Comparison of ENCODE assay signal across 30 cellular contexts in genomic region chr6:116239256-116239655, GRCh38.
"Had no signal": no experiment of that assay in that cellular context is flagged by ENCODE, and none has a peak within 500 bp of the region (broad histone marks: within the 10 kb centered on the region; RNA-seq: fewer than 3 reads in every experiment).

No MANE protein-coding gene starts in this region.

- H3K27ac ChIP-seq: left ventricle myocardium inferior, neural progenitor cell, neutrophil, ovary, right atrium auricular region, right lobe of liver, skin epidermis, suprapubic skin, thoracic aorta, tibial artery, upper lobe of right lung had no signal

- H3K9me3 ChIP-seq: left ventricle myocardium inferior, neutrophil, ovary, right atrium auricular region, right lobe of liver, suprapubic skin, thoracic aorta, tibial artery, upper lobe of right lung had no signal

- H3K36me3 Mint-ChIP-seq: natural killer cell had no signal

- H3K27me3 ChIP-seq: neural progenitor cell, neutrophil, ovary, right atrium auricular region, right lobe of liver, suprapubic skin, tibial artery, upper lobe of right lung had no signal

- H3K9me3 Mint-ChIP-seq: immature natural killer cell; mesothelial cell of epicardium; naive B cell; natural killer cell; nephron progenitor cell; neural progenitor cell; stimulated activated effector memory CD8-positive, alpha-beta T cell treated with anti-CD3 and anti-CD28 coated beads, Interleukin-12 subunit alpha, Interleukin-12 subunit beta, amount 100 ng/mL, for 72 hours; stimulated activated naive CD8-positive, alpha-beta T cell treated with anti-CD3 and anti-CD28 coated beads, Interleukin-15, Interleukin-2, amounts not matched to agents 100 ng/mL and 50 ng/mL, for 24 hours had no signal

- H3K4me3 Mint-ChIP-seq: immature natural killer cell; mesothelial cell of epicardium; naive B cell; natural killer cell; nephron progenitor cell; neural progenitor cell; stimulated activated effector memory CD8-positive, alpha-beta T cell treated with anti-CD3 and anti-CD28 coated beads, Interleukin-12 subunit alpha, Interleukin-12 subunit beta, amount 100 ng/mL, for 72 hours; stimulated activated naive CD8-positive, alpha-beta T cell treated with anti-CD3 and anti-CD28 coated beads, Interleukin-15, Interleukin-2, amounts not matched to agents 100 ng/mL and 50 ng/mL, for 24 hours had no signal

- DNase-seq: hypothalamus; immature natural killer cell; kidney; left ventricle myocardium inferior; mesendoderm; naive B cell; natural killer cell; nephron progenitor cell; occipital lobe; ovary; right lobe of liver; stimulated activated CD4-positive, alpha-beta T cell treated with anti-CD3 and anti-CD28 coated beads, Interleukin-12 subunit alpha, Interleukin-12 subunit beta, amount 100 ng/mL, for 4 hours; stimulated activated CD4-positive, alpha-beta T cell treated with anti-CD3 and anti-CD28 coated beads, Interleukin-15, amount 100 ng/mL, for 24 hours; stimulated activated CD4-positive, alpha-beta T cell treated with anti-CD3 and anti-CD28 coated beads, Interleukin-2, amount 100 ng/mL, for 24 hours; stimulated activated CD4-positive, alpha-beta T cell treated with anti-CD3 and anti-CD28 coated beads, Interleukin-4, amount 100 ng/mL, for 24 hours; stimulated activated naive CD4-positive, alpha-beta T cell; tibial artery; trophoblast cell; upper lobe of right lung had no signal

- H3K36me3 ChIP-seq: ovary had no signal

- H3K4me1 Mint-ChIP-seq: immature natural killer cell; naive B cell; natural killer cell; nephron progenitor cell; neural progenitor cell; stimulated activated effector memory CD8-positive, alpha-beta T cell treated with anti-CD3 and anti-CD28 coated beads, Interleukin-12 subunit alpha, Interleukin-12 subunit beta, amount 100 ng/mL, for 72 hours had no signal

- H3K27me3 Mint-ChIP-seq: naive B cell; progenitor cell of endocrine pancreas; stimulated activated naive CD8-positive, alpha-beta T cell treated with anti-CD3 and anti-CD28 coated beads, Interleukin-15, Interleukin-2, amounts not matched to agents 100 ng/mL and 50 ng/mL, for 24 hours had no signal

- H3K27ac Mint-ChIP-seq: immature natural killer cell; mesothelial cell of epicardium; natural killer cell; nephron progenitor cell; neural progenitor cell; progenitor cell of endocrine pancreas; stimulated activated effector memory CD8-positive, alpha-beta T cell treated with anti-CD3 and anti-CD28 coated beads, Interleukin-12 subunit alpha, Interleukin-12 subunit beta, amount 100 ng/mL, for 72 hours; stimulated activated naive CD8-positive, alpha-beta T cell treated with anti-CD3 and anti-CD28 coated beads, Interleukin-15, Interleukin-2, amounts not matched to agents 100 ng/mL and 50 ng/mL, for 24 hours had no signal

- H3K4me1 ChIP-seq: left ventricle myocardium inferior, neural progenitor cell, right atrium auricular region, right lobe of liver, suprapubic skin, tibial artery, upper lobe of right lung had no signal

- H3K4me3 ChIP-seq: left ventricle myocardium inferior, lung, neural progenitor cell, ovary, right atrium auricular region, right lobe of liver, skin epidermis, suprapubic skin, thoracic aorta, tibial artery, upper lobe of right lung had no signal
